ENCODE assay signal across 18 cellular contexts in genomic region chr20:5540091-5540490, GRCh38.
DNase-seq lines count a peak whose midpoint lies in the region; ATAC-seq and TF ChIP-seq lines count a peak whose summit lies in the region.
"Had no signal": no experiment of that assay in that cellular context is flagged by ENCODE, and none has a peak within 500 bp of the region (broad histone marks: within the 10 kb centered on the region; RNA-seq: fewer than 3 reads in every experiment).

No MANE protein-coding gene starts in this region.

- no peak for DNase-seq in natural killer cell
- DNase-seq in natural killer cell treated with Interleukin-12 subunit alpha and Interleukin-12 subunit beta and Interleukin-15 and Interleukin-18, amount 100 ng/mL, for 72 hours (ENCODE audit: low spot score), result no peak
- DNase-seq in T-helper 17 cell, result no peak
- DNase-seq in HAP-1 (ENCODE audit: low spot score in 2 of 2), result no peak
- DNase-seq in KG1 (lab: John Stamatoyannopoulos, UW), result no peak
- no peak for DNase-seq in dedifferentiated amniotic fluid mesenchymal stem cell (ENCODE audit: extremely low spot score)
- DNase-seq: 8988T; ACHN; C1 segment of cervical spinal cord; CD8-positive, alpha-beta T cell; COR-L47; DMS153; DMS79 treated with DMSO at 0.1 percent for 48 hours; EL had no signal

- H3K27me3 ChIP-seq in neutrophil (no peaks in the 10 kb centered on the region), HAP-1 (ENCODE audit: low read depth) (no peaks in the 10 kb centered on the region)

- in situ Hi-C loops in HAP-1 (cut with MboI; ENCODE audit: low sequenced_read_pairs), result no loop called here

- ATAC-seq in natural killer cell (no peak), T-helper 17 cell (no peak)
- no peak for ATAC-seq in natural killer cell treated with Interleukin-12 subunit alpha and Interleukin-12 subunit beta and Interleukin-15 and Interleukin-18, amount 100 ng/mL, for 72 hours
- ATAC-seq: CD8-positive, alpha-beta T cell; HCT116 had no signal

- H3K27me3 Mint-ChIP-seq in natural killer cell (ENCODE audit: low read depth in 2 of 2) (no peaks in the 10 kb centered on the region), T-helper 17 cell (no peaks in the 10 kb centered on the region)
- no peaks in the 10 kb centered on the region for H3K27me3 Mint-ChIP-seq in natural killer cell treated with Interleukin-12 subunit alpha and Interleukin-12 subunit beta and Interleukin-15 and Interleukin-18, amount 100 ng/mL, for 72 hours
- H3K27me3 Mint-ChIP-seq: IgD-negative memory B cell had no signal

- no peaks in the 10 kb centered on the region for H3K9me3 ChIP-seq in T-helper 17 cell (ENCODE audit: control insufficient read depth, low read length, poor library complexity, severe bottlenecking)
- H3K9me3 ChIP-seq in neutrophil, result no peaks in the 10 kb centered on the region
- no peaks in the 10 kb centered on the region for H3K9me3 ChIP-seq in HAP-1

- no peak overlapping the region for H3K4me3 ChIP-seq in neutrophil (ENCODE audit: low read depth in 1 of 2, low read length in 1 of 2)
- no peak overlapping the region for H3K4me3 ChIP-seq in HAP-1

- TF ChIP-seq CTCF in natural killer cell (IDR thresholded peaks at IDR 0.05) (no peak), neutrophil (IDR thresholded peaks at IDR 0.05) (no peak)

- H3K36me3 ChIP-seq in neutrophil, result peaks cover 28% of the 10 kb centered on the region
- no peaks in the 10 kb centered on the region for H3K36me3 ChIP-seq in HAP-1 (replicated peaks)

- peaks cover 6 to 7% of the 10 kb centered on the region in 2 experiments for H3K4me1 ChIP-seq in neutrophil (ENCODE audit: control insufficient read depth in 1 of 2, insufficient read depth in 1 of 2, low read depth in 1 of 2, low read length in 1 of 2)
- H3K4me1 ChIP-seq in HAP-1, result no peaks in the 10 kb centered on the region

- peak overlapping the region; percentile 49 to 67 for H3K27ac Mint-ChIP-seq in natural killer cell
- no peak overlapping the region for H3K27ac Mint-ChIP-seq in natural killer cell treated with Interleukin-12 subunit alpha and Interleukin-12 subunit beta and Interleukin-15 and Interleukin-18, amount 100 ng/mL, for 72 hours
- H3K27ac Mint-ChIP-seq in T-helper 17 cell, result peak overlapping the region; percentile 88
- H3K27ac Mint-ChIP-seq: CD8-positive, alpha-beta T cell had no signal

- intact Hi-C loops in natural killer cell (cut with micrococcal nuclease), result no loop called here

- peak overlapping the region; percentile 41 for H3K27ac ChIP-seq in neutrophil
- H3K27ac ChIP-seq: KMS-11 had no signal

- H3K4me1 Mint-ChIP-seq in natural killer cell (peaks cover 0 to 6% of the 10 kb centered on the region in 2 donors), T-helper 17 cell (no peaks in the 10 kb centered on the region)
- peaks cover 11 to 18% of the 10 kb centered on the region in 2 donors for H3K4me1 Mint-ChIP-seq in natural killer cell treated with Interleukin-12 subunit alpha and Interleukin-12 subunit beta and Interleukin-15 and Interleukin-18, amount 100 ng/mL, for 72 hours (ENCODE audit: low read depth in 2 of 2)

- H3K36me3 Mint-ChIP-seq in natural killer cell (no peaks in the 10 kb centered on the region), T-helper 17 cell (ENCODE audit: low read depth) (peaks cover 9% of the 10 kb centered on the region)
- peaks cover 6% of the 10 kb centered on the region for H3K36me3 Mint-ChIP-seq in natural killer cell treated with Interleukin-12 subunit alpha and Interleukin-12 subunit beta and Interleukin-15 and Interleukin-18, amount 100 ng/mL, for 72 hours
- H3K36me3 Mint-ChIP-seq: IgD-negative memory B cell had no signal

- H3K4me3 Mint-ChIP-seq in natural killer cell (no peak overlapping the region), T-helper 17 cell (no peak overlapping the region)
- H3K4me3 Mint-ChIP-seq in natural killer cell treated with Interleukin-12 subunit alpha and Interleukin-12 subunit beta and Interleukin-15 and Interleukin-18, amount 100 ng/mL, for 72 hours, result no peak overlapping the region
- H3K4me3 Mint-ChIP-seq: CD8-positive, alpha-beta T cell; IgD-negative memory B cell had no signal

- no peaks in the 10 kb centered on the region for H3K9me3 Mint-ChIP-seq in natural killer cell
- no peaks in the 10 kb centered on the region for H3K9me3 Mint-ChIP-seq in natural killer cell treated with Interleukin-12 subunit alpha and Interleukin-12 subunit beta and Interleukin-15 and Interleukin-18, amount 100 ng/mL, for 72 hours
- H3K9me3 Mint-ChIP-seq: CD8-positive, alpha-beta T cell had no signal

Comparison
In these comparisons a context has a peak if more than half of its experiments do, and no peak if none do; other contexts are left out.
1. H3K27ac Mint-ChIP-seq: peak in natural killer cell (2 of 2) and T-helper 17 cell (single experiment); none in natural killer cell treated with Interleukin-12 subunit alpha and Interleukin-12 subunit beta and Interleukin-15 and Interleukin-18, amount 100 ng/mL, for 72 hours (0 of 2).